ENCODE assay signal across 9 cellular contexts in genomic region chr7:143287321-143287934, GRCh38. TPM values are rescaled to one million over a fixed set of nuclear protein-coding genes. Genes with fewer than 3 reads are reported as not detected.
DNase-seq lines count a peak whose midpoint lies in the region; ATAC-seq, FAIRE-seq and TF ChIP-seq lines count a peak whose summit lies in the region.
"Had no signal": no experiment of that assay in that cellular context is flagged by ENCODE, and none has a peak within 500 bp of the region (broad histone marks: within the 10 kb centered on the region; RNA-seq: fewer than 3 reads in every experiment).

No MANE protein-coding gene starts in this region.

- H3K4me2 ChIP-seq in PC-9 (peak overlapping the region; percentile 91), endothelial cell of umbilical vein (ENCODE audit: insufficient read depth, low read length) (peak overlapping the region; percentile 34), trophoblast cell (ENCODE audit: low read length) (peak overlapping the region; percentile 25)

- no peaks in the 10 kb centered on the region for H3K27me3 ChIP-seq in CD4-positive, alpha-beta T cell (ENCODE audit: control insufficient read depth, insufficient read depth, low read length)
- H3K27me3 ChIP-seq in PC-9 (ENCODE audit: insufficient read depth, low read depth) (no peaks in the 10 kb centered on the region), endothelial cell of umbilical vein (ENCODE audit: control insufficient read depth in 2 of 2, insufficient read depth in 2 of 2, low read length in 2 of 2) (no peaks in the 10 kb centered on the region), trophoblast cell (ENCODE audit: insufficient read depth, low read length) (no peaks in the 10 kb centered on the region)

- H3K4me3 ChIP-seq in PC-9, result peak overlapping the region; percentile 77
- peak overlapping the region in 2 of 3 experiments; percentile 23 to 32 for H3K4me3 ChIP-seq in endothelial cell of umbilical vein (replicated peaks in 1 of 3; ENCODE audit: insufficient read depth in 1 of 3, low read depth in 1 of 3, low read length in 3 of 3)
- peak overlapping the region; percentile 82 for H3K4me3 ChIP-seq in trophoblast cell (ENCODE audit: low read depth, low read length)

- WGBS in trophoblast cell (ENCODE audit: extremely low coverage, insufficient coverage, insufficient read length), result no CpG with 5 or more reads among the region's 17 CpGs

- H2BK12ac ChIP-seq in trophoblast cell (ENCODE audit: low read length), result peak overlapping the region; percentile 9

- H3K36me3 Mint-ChIP-seq in CD4-positive, alpha-beta T cell (ENCODE audit: low read depth), result peaks cover 38% of the 10 kb centered on the region

- peak overlapping the region; percentile 87 for H4K91ac ChIP-seq in trophoblast cell (ENCODE audit: low read depth, low read length)

- peak overlapping the region; percentile 88 for H3K27ac Mint-ChIP-seq in CD4-positive, alpha-beta T cell

- peaks cover 63% of the 10 kb centered on the region for H3K4me1 ChIP-seq in PC-9 (replicated peaks; ENCODE audit: insufficient read depth)
- H3K4me1 ChIP-seq in endothelial cell of umbilical vein (ENCODE audit: control insufficient read depth, extremely low read depth, insufficient read depth, low read length), result peaks cover 23% of the 10 kb centered on the region
- H3K4me1 ChIP-seq in trophoblast cell (ENCODE audit: control insufficient read depth in 1 of 2, insufficient read depth in 2 of 2, low read length in 2 of 2), result peaks cover 12 to 14% of the 10 kb centered on the region in 2 experiments

- H3K4me1 Mint-ChIP-seq in CD4-positive, alpha-beta T cell (ENCODE audit: low read depth), result peaks cover 66% of the 10 kb centered on the region

- TSS peak; percentile 20 for BruUV-seq in PC-9 (replicated peaks; lab: Mats Ljungman, UMichigan)
- BruUV-seq in endothelial cell of umbilical vein (replicated peaks; lab: Mats Ljungman, UMichigan), result TSS peak; percentile 48

- dilution Hi-C loops in endothelial cell of umbilical vein (cut with MboI; ENCODE audit: extremely low pct_ligation_motif_present, low sequenced_read_pairs), result no loop called here

- ATAC-seq in CD4-positive, alpha-beta T cell (ENCODE audit: poor library complexity), result no peak
- ATAC-seq in GM21390 (IDR thresholded peaks at IDR 0.05; ENCODE audit: unreplicated experiment), result no peak

- no peak for TF ChIP-seq POLR2A in endothelial cell of umbilical vein (IDR thresholded peaks at IDR 0.05; ENCODE audit: low read depth, low read length)

- H3K14ac ChIP-seq in trophoblast cell (ENCODE audit: low read length), result peak overlapping the region; percentile 56

- H3K9me1 ChIP-seq in endothelial cell of umbilical vein (replicated peaks; ENCODE audit: control insufficient read depth, extremely low read depth, insufficient read depth, low read length), result no peaks in the 10 kb centered on the region

- intact Hi-C loops in CD4-positive, alpha-beta T cell (cut with DNase I, micrococcal nuclease), result loop anchor here in 1 of 2 experiments (5.0 to 10.0 kb wide), 2 partner anchors 120 to 433 kb away; partner anchors contain the start of genes EPHA1 and EPHB6
- intact Hi-C loops in PC-9 (cut with micrococcal nuclease; ENCODE audit: unreplicated experiment), result no loop called here
- intact Hi-C loops in endothelial cell of umbilical vein (cut with micrococcal nuclease), result loop anchor here (5.0 kb wide), 1 partner anchor 45 kb away; no protein-coding TSS in a partner anchor

- H3K27me3 Mint-ChIP-seq in CD4-positive, alpha-beta T cell, result no peaks in the 10 kb centered on the region

- POLR2A ChIA-PET in CD4-positive, alpha-beta T cell (lab: Charles Lee), result interaction anchor here (0.9 to 3.6 kb wide), 24 partner anchors 8 to 479 kb away, joined by 3 to 32 read pairs (median 6); partner anchors contain the start of genes GSTK1 and ZYX
- POLR2A ChIA-PET in PC-9 (lab: Charles Lee; ENCODE audit: unreplicated experiment) (interaction anchor here (0.6 to 1.1 kb wide), 4 partner anchors 33 to 186 kb away, joined by 3 to 12 read pairs (median 4); no protein-coding TSS in a partner anchor), endothelial cell of umbilical vein (lab: Charles Lee) (interaction anchor here (0.8 to 1.4 kb wide), 8 partner anchors 8 to 99 kb away, joined by 3 to 7 read pairs (median 3); partner anchors contain the start of gene GSTK1)

- peaks cover 15% of the 10 kb centered on the region for H3K79me1 ChIP-seq in trophoblast cell (ENCODE audit: low read length)

- peak overlapping the region; percentile 52 for H3K18ac ChIP-seq in trophoblast cell (ENCODE audit: low read length)

- H3K36me3 ChIP-seq in PC-9 (ENCODE audit: low read depth), result peaks cover 41% of the 10 kb centered on the region
- peaks cover 2 to 4% of the 10 kb centered on the region in 2 experiments for H3K36me3 ChIP-seq in endothelial cell of umbilical vein (ENCODE audit: control insufficient read depth in 2 of 2, extremely low read depth in 1 of 2, insufficient read depth in 2 of 2, low read length in 2 of 2)
- H3K36me3 ChIP-seq in trophoblast cell (ENCODE audit: control insufficient read depth in 1 of 2, insufficient read depth in 2 of 2, low read length in 2 of 2), result peaks cover 6 to 8% of the 10 kb centered on the region in 2 experiments

- no peaks in the 10 kb centered on the region for H3K9me3 ChIP-seq in CD4-positive, alpha-beta T cell (ENCODE audit: control insufficient read depth, low read length)
- no peaks in the 10 kb centered on the region; the same call in 1 of the 2 replicates for H3K9me3 ChIP-seq in PC-9 (ENCODE audit: insufficient read depth, low read depth)
- H3K9me3 ChIP-seq in endothelial cell of umbilical vein (replicated peaks; ENCODE audit: control insufficient read depth, insufficient read depth, low read length), result no peaks in the 10 kb centered on the region
- peaks cover 6% of the 10 kb centered on the region for H3K9me3 ChIP-seq in trophoblast cell (ENCODE audit: insufficient read depth, low read depth, low read length)

- peaks cover 64% of the 10 kb centered on the region for H3K79me2 ChIP-seq in PC-9 (ENCODE audit: low read depth)
- peaks cover 36% of the 10 kb centered on the region for H3K79me2 ChIP-seq in endothelial cell of umbilical vein (ENCODE audit: control insufficient read depth, insufficient read depth, low read length)
- H3K79me2 ChIP-seq in trophoblast cell (ENCODE audit: control insufficient read depth, insufficient read depth, low read length, poor library complexity), result peaks cover 7% of the 10 kb centered on the region

- peak overlapping the region; percentile 82 for H4K8ac ChIP-seq in trophoblast cell (ENCODE audit: low read depth, low read length)

- peak overlapping the region; percentile 31 for H2BK120ac ChIP-seq in trophoblast cell (ENCODE audit: insufficient read depth, low read length, poor library complexity)

- H3K9me2 ChIP-seq in PC-9 (ENCODE audit: insufficient read depth), result no peaks in the 10 kb centered on the region

- H3K9me3 Mint-ChIP-seq in CD4-positive, alpha-beta T cell, result no peaks in the 10 kb centered on the region

- H4K12ac ChIP-seq in trophoblast cell (ENCODE audit: low read depth, low read length), result peak overlapping the region; percentile 24

- no peak overlapping the region for H2AFZ ChIP-seq in PC-9
- peak overlapping the region; percentile 86 for H2AFZ ChIP-seq in endothelial cell of umbilical vein (ENCODE audit: low read depth, low read length)
- peak overlapping the region; percentile 59 for H2AFZ ChIP-seq in trophoblast cell (ENCODE audit: insufficient read depth, low read length, poor library complexity)

- no peak for TF ChIP-seq CTCF in CD4-positive, alpha-beta T cell (IDR thresholded peaks at IDR 0.05)
- no peak for TF ChIP-seq CTCF in PC-9 (conservative IDR thresholded peaks at IDR 0.05)
- no peak for TF ChIP-seq CTCF in endothelial cell of umbilical vein (IDR thresholded peaks at IDR 0.05; ENCODE audit: extremely low read depth in 1 of 2, insufficient read depth in 1 of 2, low read depth in 1 of 2, low read length in 2 of 2)
- TF ChIP-seq CTCF in D721Med (IDR thresholded peaks at IDR 0.05; ENCODE audit: insufficient read depth, missing control alignments), result no peak

- CTCF ChIA-PET in CD4-positive, alpha-beta T cell (lab: Charles Lee), result interaction anchor here (1.0 to 1.9 kb wide), 7 partner anchors 21 to 47 kb away, joined by 3 to 5 read pairs (median 3); partner anchors contain the start of gene GSTK1
- CTCF ChIA-PET in PC-9 (lab: Charles Lee), result interaction anchor here (0.6 to 1.2 kb wide), 6 partner anchors 12 to 72 kb away, joined by 3 to 10 read pairs (median 4); partner anchors contain the start of gene GSTK1
- CTCF ChIA-PET in endothelial cell of umbilical vein (lab: Charles Lee), result interaction anchor here (0.6 to 1.5 kb wide), 13 partner anchors 8 to 700 kb away, joined by 3 to 11 read pairs (median 4); partner anchors contain the start of gene GSTK1

- no peaks in the 10 kb centered on the region for H4K20me1 ChIP-seq in PC-9 (ENCODE audit: insufficient read depth)
- H4K20me1 ChIP-seq in endothelial cell of umbilical vein (replicated peaks; ENCODE audit: control insufficient read depth, extremely low read depth, insufficient read depth, low read length), result no peaks in the 10 kb centered on the region

- no peak for DNase-seq in CD4-positive, alpha-beta T cell
- DNase-seq in PC-9 (no peak), endothelial cell of umbilical vein (ENCODE audit: low read depth, low spot score) (no peak), trophoblast cell (peak in 1 of 2 donors; percentile 48), D721Med (ENCODE audit: insufficient read length, low spot score) (no peak), globus pallidus (ENCODE audit: low spot score) (no peak)
- DNase-seq in activated CD4-positive, CD25-positive, alpha-beta regulatory T cell treated with anti-CD3 and anti-CD28 coated beads, Interleukin-2, amount 50 U/mL, for 72 hours, result no peak

- H3K4me3 Mint-ChIP-seq in CD4-positive, alpha-beta T cell, result peak overlapping the region; percentile 96

- peak overlapping the region; percentile 28 for H3K9ac ChIP-seq in endothelial cell of umbilical vein (replicated peaks; ENCODE audit: extremely low read depth, insufficient read depth, low read length)
- H3K9ac ChIP-seq in trophoblast cell (ENCODE audit: low read length), result peak overlapping the region; percentile 0

- peak overlapping the region; percentile 50 for H3K4ac ChIP-seq in trophoblast cell (ENCODE audit: low read depth, low read length)

- no peak overlapping the region for H2BK5ac ChIP-seq in trophoblast cell (ENCODE audit: low read depth, low read length, poor library complexity)

- H3K27ac ChIP-seq in CD4-positive, alpha-beta T cell (ENCODE audit: low read depth, low read length), result peak overlapping the region; percentile 39
- H3K27ac ChIP-seq in PC-9, result peak overlapping the region; percentile 55
- peak overlapping the region; percentile 35 for H3K27ac ChIP-seq in endothelial cell of umbilical vein (ENCODE audit: insufficient read depth, low read depth, low read length)
- H3K27ac ChIP-seq in trophoblast cell (ENCODE audit: low read depth, low read length), result peak overlapping the region; percentile 16

- peaks cover 38% of the 10 kb centered on the region for H3F3A ChIP-seq in PC-9 (ENCODE audit: insufficient read depth, low read depth)

- peak overlapping the region; percentile 50 for H2AK5ac ChIP-seq in trophoblast cell (ENCODE audit: low read length)

- H3K23ac ChIP-seq in trophoblast cell (ENCODE audit: low read length), result no peak overlapping the region

- FAIRE-seq in endothelial cell of umbilical vein (lab: Jason Lieb, UNC), result no peak
- FAIRE-seq in D721Med (lab: Jason Lieb, UNC), result no peak
- FAIRE-seq: endometrium had no signal

RNA-seq across cellular contexts. Expression of gene CASP2, which starts 0.7 kb away (rescaled TPM):
- total RNA-seq in CD4-positive, alpha-beta T cell, result 10 to 100 TPM; 19.1 to 21.9 TPM
- 52.7 and 67.2 TPM in 2 replicates for total RNA-seq in PC-9 (2021)
- 57.9 and 61.7 TPM in 2 replicates for total RNA-seq in endothelial cell of umbilical vein
- 31.8 and 36.3 TPM in 2 replicates for polyA plus RNA-seq in endothelial cell of umbilical vein
- 22.5 and 24.1 TPM in 2 replicates for polyA plus RNA-seq in endothelial cell of umbilical vein (2011; cell fraction: cytosol; rRNA removed)
- polyA plus RNA-seq in endothelial cell of umbilical vein (2011; cell fraction: nucleus; rRNA removed), result 68.8 and 87.4 TPM in 2 replicates
- 16.5 and 20.8 TPM in 2 replicates for polyA plus RNA-seq in endothelial cell of umbilical vein (2012)
- 103 and 118 TPM in 2 replicates for polyA minus RNA-seq in endothelial cell of umbilical vein
- 35.8 TPM for polyA minus RNA-seq in endothelial cell of umbilical vein (2011; cell fraction: cytosol; rRNA and poly(A)+ RNA removed)
- polyA minus RNA-seq in endothelial cell of umbilical vein (2011; cell fraction: nucleus; rRNA and poly(A)+ RNA removed), result 53.8 and 95.0 TPM in 2 replicates
- polyA plus RNA-seq in trophoblast cell (2013), result 23.1 and 23.8 TPM in 2 replicates

RNA-seq across cellular contexts. Expression of gene TMEM139, which starts 2.7 kb away (rescaled TPM):
- under 1 TPM; 0.20 to 0.27 TPM for total RNA-seq in CD4-positive, alpha-beta T cell
- total RNA-seq in PC-9 (2021) (89.7 and 131 TPM in 2 replicates), endothelial cell of umbilical vein (not detected in 2 replicates)
- 0.32 and 0.37 TPM in 2 replicates for polyA plus RNA-seq in endothelial cell of umbilical vein
- 0.06 and 0.12 TPM in 2 replicates for polyA plus RNA-seq in endothelial cell of umbilical vein (2011; cell fraction: cytosol; rRNA removed)
- polyA plus RNA-seq in endothelial cell of umbilical vein (2011; cell fraction: nucleus; rRNA removed), result 0.24 TPM in 1 of 2 replicates, not detected in the other
- 0.16 and 0.25 TPM in 2 replicates for polyA plus RNA-seq in endothelial cell of umbilical vein (2012)
- polyA minus RNA-seq in endothelial cell of umbilical vein, result not detected in 2 replicates
- 12.3 TPM for polyA minus RNA-seq in endothelial cell of umbilical vein (2011; cell fraction: cytosol; rRNA and poly(A)+ RNA removed)
- 0.48 TPM in 1 of 2 replicates, not detected in the other for polyA minus RNA-seq in endothelial cell of umbilical vein (2011; cell fraction: nucleus; rRNA and poly(A)+ RNA removed)
- 1.1 and 1.4 TPM in 2 replicates for polyA plus RNA-seq in trophoblast cell (2013)

RNA-seq across cellular contexts. Expression of gene GSTK1, which starts 24.2 kb away (rescaled TPM):
- 100 to 1,000 TPM; 245 to 259 TPM for total RNA-seq in CD4-positive, alpha-beta T cell
- total RNA-seq in PC-9 (2021) (239 and 244 TPM in 2 replicates), endothelial cell of umbilical vein (99.4 and 119 TPM in 2 replicates)
- polyA plus RNA-seq in endothelial cell of umbilical vein, result 126 and 132 TPM in 2 replicates
- 137 and 144 TPM in 2 replicates for polyA plus RNA-seq in endothelial cell of umbilical vein (2011; cell fraction: cytosol; rRNA removed)
- polyA plus RNA-seq in endothelial cell of umbilical vein (2011; cell fraction: nucleus; rRNA removed), result 221 and 223 TPM in 2 replicates
- polyA plus RNA-seq in endothelial cell of umbilical vein (2012), result 127 and 133 TPM in 2 replicates
- 76.6 and 95.4 TPM in 2 replicates for polyA minus RNA-seq in endothelial cell of umbilical vein
- 45.6 TPM for polyA minus RNA-seq in endothelial cell of umbilical vein (2011; cell fraction: cytosol; rRNA and poly(A)+ RNA removed)
- polyA minus RNA-seq in endothelial cell of umbilical vein (2011; cell fraction: nucleus; rRNA and poly(A)+ RNA removed), result 30.1 and 32.0 TPM in 2 replicates
- 130 and 132 TPM in 2 replicates for polyA plus RNA-seq in trophoblast cell (2013)

RNA-seq across cellular contexts. Expression of gene CLCN1, which starts 28.5 kb away (rescaled TPM):
- not detected for total RNA-seq in CD4-positive, alpha-beta T cell
- total RNA-seq in PC-9 (2021) (0.15 TPM in 1 of 2 replicates, not detected in the other), endothelial cell of umbilical vein (not detected in 2 replicates)
- polyA plus RNA-seq in endothelial cell of umbilical vein, result not detected in 2 replicates
- polyA plus RNA-seq in endothelial cell of umbilical vein (2011; cell fraction: cytosol; rRNA removed), result not detected in 2 replicates
- polyA plus RNA-seq in endothelial cell of umbilical vein (2011; cell fraction: nucleus; rRNA removed), result not detected in 2 replicates
- polyA plus RNA-seq in endothelial cell of umbilical vein (2012), result not detected in 2 replicates
- polyA minus RNA-seq in endothelial cell of umbilical vein, result not detected in 2 replicates
- not detected for polyA minus RNA-seq in endothelial cell of umbilical vein (2011; cell fraction: cytosol; rRNA and poly(A)+ RNA removed)
- not detected in 2 replicates for polyA minus RNA-seq in endothelial cell of umbilical vein (2011; cell fraction: nucleus; rRNA and poly(A)+ RNA removed)
- polyA plus RNA-seq in trophoblast cell (2013), result 0.03 TPM in 2 replicates

Comparison
In these comparisons a context has a peak if more than half of its experiments do, and no peak if none do; other contexts are left out.
1. H3K4me2 ChIP-seq: peak in every context shown above with its lines; median percentile 91 in PC-9; 34 in endothelial cell of umbilical vein; 25 in trophoblast cell.
2. H3K4me3 ChIP-seq: peak in every context shown above with its lines; median percentile 82 in trophoblast cell; 77 in PC-9; 28 in endothelial cell of umbilical vein.
3. RNA of gene TMEM139, which starts 2.7 kb away (total RNA-seq): 89.7 to 131 TPM in PC-9; 0.20 to 0.27 TPM in CD4-positive, alpha-beta T cell and not detected in endothelial cell of umbilical vein; every median in the first group is over 10 times any median in the second.
4. Peak in every context shown above with its lines, with median percentiles within 50 percentile points of each other: H3K27ac ChIP-seq.